ENCODE assay signal across 2 cellular contexts in the genomic region with DNA sequence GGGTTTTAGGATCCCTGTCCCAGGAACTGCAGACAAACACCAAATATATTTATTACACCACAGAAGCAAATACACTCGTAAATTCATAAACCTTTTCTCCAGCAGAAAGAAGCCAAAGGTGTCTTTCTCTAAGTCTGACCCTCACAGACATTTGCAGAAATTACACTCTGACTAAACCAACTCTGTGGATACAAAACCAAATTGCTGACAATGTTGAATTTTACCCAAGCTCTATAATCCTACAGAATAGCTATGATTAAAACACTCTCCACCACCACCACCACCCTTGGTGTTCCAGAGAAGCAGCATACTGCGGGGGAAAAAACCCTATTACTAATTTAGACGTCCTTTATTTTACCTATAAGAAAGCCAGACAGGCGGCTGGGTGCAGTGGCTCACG.
TF ChIP-seq lines count a peak whose summit lies in the region.

No MANE protein-coding gene starts in this region.

TF ChIP-seq in A549, 52 proteins besides CTCF, POLR2A, EP300 and RAD21 (continued from another document):
- TF ChIP-seq MAZ (IDR thresholded peaks at IDR 0.05; ENCODE audit: borderline replicate concordance, low read depth, low read length) = no peak
- peak; percentile 57 for TF ChIP-seq MAFK (IDR thresholded peaks at IDR 0.05; ENCODE audit: partially characterized antibody)

TF ChIP-seq in SK-N-SH, 30 proteins besides CTCF, POLR2A, EP300 and RAD21 (continued from another document):
- TF ChIP-seq, protein P1, sequence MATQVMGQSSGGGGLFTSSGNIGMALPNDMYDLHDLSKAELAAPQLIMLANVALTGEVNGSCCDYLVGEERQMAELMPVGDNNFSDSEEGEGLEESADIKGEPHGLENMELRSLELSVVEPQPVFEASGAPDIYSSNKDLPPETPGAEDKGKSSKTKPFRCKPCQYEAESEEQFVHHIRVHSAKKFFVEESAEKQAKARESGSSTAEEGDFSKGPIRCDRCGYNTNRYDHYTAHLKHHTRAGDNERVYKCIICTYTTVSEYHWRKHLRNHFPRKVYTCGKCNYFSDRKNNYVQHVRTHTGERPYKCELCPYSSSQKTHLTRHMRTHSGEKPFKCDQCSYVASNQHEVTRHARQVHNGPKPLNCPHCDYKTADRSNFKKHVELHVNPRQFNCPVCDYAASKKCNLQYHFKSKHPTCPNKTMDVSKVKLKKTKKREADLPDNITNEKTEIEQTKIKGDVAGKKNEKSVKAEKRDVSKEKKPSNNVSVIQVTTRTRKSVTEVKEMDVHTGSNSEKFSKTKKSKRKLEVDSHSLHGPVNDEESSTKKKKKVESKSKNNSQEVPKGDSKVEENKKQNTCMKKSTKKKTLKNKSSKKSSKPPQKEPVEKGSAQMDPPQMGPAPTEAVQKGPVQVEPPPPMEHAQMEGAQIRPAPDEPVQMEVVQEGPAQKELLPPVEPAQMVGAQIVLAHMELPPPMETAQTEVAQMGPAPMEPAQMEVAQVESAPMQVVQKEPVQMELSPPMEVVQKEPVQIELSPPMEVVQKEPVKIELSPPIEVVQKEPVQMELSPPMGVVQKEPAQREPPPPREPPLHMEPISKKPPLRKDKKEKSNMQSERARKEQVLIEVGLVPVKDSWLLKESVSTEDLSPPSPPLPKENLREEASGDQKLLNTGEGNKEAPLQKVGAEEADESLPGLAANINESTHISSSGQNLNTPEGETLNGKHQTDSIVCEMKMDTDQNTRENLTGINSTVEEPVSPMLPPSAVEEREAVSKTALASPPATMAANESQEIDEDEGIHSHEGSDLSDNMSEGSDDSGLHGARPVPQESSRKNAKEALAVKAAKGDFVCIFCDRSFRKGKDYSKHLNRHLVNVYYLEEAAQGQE (IDR thresholded peaks at IDR 0.05; ENCODE audit: low read depth, low read length) = no peak
- TF ChIP-seq, protein P2, sequence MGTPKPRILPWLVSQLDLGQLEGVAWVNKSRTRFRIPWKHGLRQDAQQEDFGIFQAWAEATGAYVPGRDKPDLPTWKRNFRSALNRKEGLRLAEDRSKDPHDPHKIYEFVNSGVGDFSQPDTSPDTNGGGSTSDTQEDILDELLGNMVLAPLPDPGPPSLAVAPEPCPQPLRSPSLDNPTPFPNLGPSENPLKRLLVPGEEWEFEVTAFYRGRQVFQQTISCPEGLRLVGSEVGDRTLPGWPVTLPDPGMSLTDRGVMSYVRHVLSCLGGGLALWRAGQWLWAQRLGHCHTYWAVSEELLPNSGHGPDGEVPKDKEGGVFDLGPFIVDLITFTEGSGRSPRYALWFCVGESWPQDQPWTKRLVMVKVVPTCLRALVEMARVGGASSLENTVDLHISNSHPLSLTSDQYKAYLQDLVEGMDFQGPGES (IDR thresholded peaks at IDR 0.05; ENCODE audit: low read depth, low read length) = no peak
- TF ChIP-seq MXI1 (IDR thresholded peaks at IDR 0.05; ENCODE audit: low read depth, low read length) (no peak), FOXM1 (IDR thresholded peaks at IDR 0.05; ENCODE audit: low read depth) (no peak), RXRA (IDR thresholded peaks at IDR 0.05; ENCODE audit: borderline replicate concordance, low read depth) (no peak), NFIC (IDR thresholded peaks at IDR 0.05; ENCODE audit: borderline replicate concordance) (no peak)
